Comparison of ENCODE assay signal across 2 cellular contexts in genomic region chr20:8851446-8851845, GRCh38.
TF ChIP-seq lines count a peak whose summit lies in the region.

No MANE protein-coding gene starts in this region.

TF ChIP-seq in IMR-90, 13 proteins besides CTCF, POLR2A, EP300 and RAD21:
- no peak for TF ChIP-seq MXI1 (IDR thresholded peaks at IDR 0.05; ENCODE audit: borderline replicate concordance, low read depth, low read length)
- no peak for TF ChIP-seq RFX5 (IDR thresholded peaks at IDR 0.05; ENCODE audit: low read depth, low read length)
- TF ChIP-seq RCOR1 (IDR thresholded peaks at IDR 0.05; ENCODE audit: insufficient replicate concordance, low read length) = no peak
- TF ChIP-seq FOS (IDR thresholded peaks at IDR 0.05; ENCODE audit: low read depth, low read length) = no peak
- TF ChIP-seq MAFK (IDR thresholded peaks at IDR 0.05; ENCODE audit: low read depth, low read length) = no peak

TF ChIP-seq in H1, 55 proteins besides CTCF, POLR2A, EP300 and RAD21:
- no peak for TF ChIP-seq CHD2 (IDR thresholded peaks at IDR 0.05; ENCODE audit: low read length)
- TF ChIP-seq EGR1 (IDR thresholded peaks at IDR 0.05; ENCODE audit: borderline replicate concordance, low read depth, low read length) = no peak
